ENCODE assay signal across 15 cellular contexts in genomic region chr6:14453712-14454466, GRCh38.
A peak's percentile ranks its signal among the peaks of the same experiment; 100 is the strongest.
DNase-seq lines count a peak whose midpoint lies in the region; FAIRE-seq and TF ChIP-seq lines count a peak whose summit lies in the region.
"Had no signal": no experiment of that assay in that cellular context is flagged by ENCODE, and none has a peak within 500 bp of the region (broad histone marks: within the 10 kb centered on the region; RNA-seq: fewer than 3 reads in every experiment).

No MANE protein-coding gene starts in this region.

- no peak overlapping the region for H3K4me3 ChIP-seq in small intestine (ENCODE audit: low read depth in 1 of 2, low read length in 2 of 2)
- H3K4me3 ChIP-seq in vagina, result no peak overlapping the region
- H3K4me3 ChIP-seq: GM12878, tibial nerve had no signal

- H3K27me3 ChIP-seq in small intestine (ENCODE audit: control insufficient read depth in 2 of 2, insufficient read depth in 2 of 2, low read length in 2 of 2) (no peaks in the 10 kb centered on the region), vagina (no peaks in the 10 kb centered on the region)
- H3K27me3 ChIP-seq: tibial nerve had no signal

- intact Hi-C loops in vagina (cut with DNase I), result no loop called here

- peak overlapping the region; percentile 100 for H3K27ac ChIP-seq in KOPT-K1 (ENCODE audit: low read depth, low read length, poor library complexity, severe bottlenecking)
- H3K27ac ChIP-seq in small intestine (ENCODE audit: low read depth in 1 of 2, low read length in 1 of 2), result no peak overlapping the region
- H3K27ac ChIP-seq in vagina, result no peak overlapping the region
- H3K27ac ChIP-seq: tibial nerve had no signal

- H3K4me1 Mint-ChIP-seq in activated CD4-positive, alpha-beta T cell treated with anti-CD3 and anti-CD28 coated beads, Interleukin-2, amount 10 ng/mL, durations not matched to agents 7 days and 5 days, result peaks cover 72% of the 10 kb centered on the region
- H3K4me1 Mint-ChIP-seq in HFFc6 (ENCODE audit: low read depth), result peaks cover 28% of the 10 kb centered on the region

- DNase-seq in activated CD4-positive, alpha-beta T cell treated with anti-CD3 and anti-CD28 coated beads, Interleukin-2, amount 10 ng/mL, durations not matched to agents 7 days and 5 days, result no peak
- DNase-seq in activated CD4-positive, alpha-beta T cell treated with anti-CD3 and anti-CD28 coated beads for 4 hours, result no peak
- peak; percentile 32 to 41 for DNase-seq in activated T-cell treated with anti-CD3 and anti-CD28 coated beads, Interleukin-2, amount 50 U/mL, for 48 hours
- DNase-seq in small intestine (peak; percentile 42), NCI-H128 (lab: John Stamatoyannopoulos, UW; ENCODE audit: unreplicated experiment) (no peak), vagina (ENCODE audit: extremely low spot score in 2 of 2) (no peak), HFFc6 (no peak)
- DNase-seq: NCI-H1417 treated with DMSO at 0.1 percent for 48 hours; NK-92 treated with Interleukin-12 subunit alpha and Interleukin-12 subunit beta, amount 100 ng/mL, for 24 hours; posterior cingulate gyrus; SHP77 treated with DMSO at 0.1 percent for 48 hours had no signal

- H3K36me3 ChIP-seq in KOPT-K1 (ENCODE audit: insufficient read depth, low read length) (no peaks in the 10 kb centered on the region), small intestine (ENCODE audit: control insufficient read depth in 2 of 2, insufficient read depth in 2 of 2, low read length in 2 of 2) (no peaks in the 10 kb centered on the region), vagina (no peaks in the 10 kb centered on the region)
- H3K36me3 ChIP-seq: tibial nerve had no signal

- POLR2A ChIA-PET in activated CD4-positive, alpha-beta T cell treated with anti-CD3 and anti-CD28 coated beads, Interleukin-2, amount 10 ng/mL, durations not matched to agents 7 days and 5 days (lab: Charles Lee), result interaction anchor here (0.7 kb wide), 1 partner anchor 245 kb away, joined by 3 read pairs; no protein-coding TSS in a partner anchor

- no peak for FAIRE-seq in small intestine (lab: Jason Lieb, UNC)
- FAIRE-seq: GM12878, islet of Langerhans had no signal

- TF ChIP-seq CTCF in vagina (IDR thresholded peaks at IDR 0.05) (no peak), HFFc6 (IDR thresholded peaks at IDR 0.05) (no peak)

- peaks cover 3% of the 10 kb centered on the region for H3K9me3 Mint-ChIP-seq in activated CD4-positive, alpha-beta T cell treated with anti-CD3 and anti-CD28 coated beads, Interleukin-2, amount 10 ng/mL, durations not matched to agents 7 days and 5 days
- no peaks in the 10 kb centered on the region for H3K9me3 Mint-ChIP-seq in HFFc6

- H3K4me1 ChIP-seq in small intestine (ENCODE audit: control insufficient read depth in 2 of 2, insufficient read depth in 1 of 2, low read depth in 1 of 2, low read length in 1 of 2) (peaks cover 0 to 7% of the 10 kb centered on the region in 2 donors), vagina (no peaks in the 10 kb centered on the region)

- no peaks in the 10 kb centered on the region for H3K9me3 ChIP-seq in KOPT-K1 (ENCODE audit: insufficient read depth, low read length, poor library complexity, severe bottlenecking)
- H3K9me3 ChIP-seq in small intestine (ENCODE audit: control insufficient read depth, low read depth), result no peaks in the 10 kb centered on the region
- no peaks in the 10 kb centered on the region for H3K9me3 ChIP-seq in vagina
- H3K9me3 ChIP-seq: tibial nerve had no signal

- H3K36me3 Mint-ChIP-seq in activated CD4-positive, alpha-beta T cell treated with anti-CD3 and anti-CD28 coated beads, Interleukin-2, amount 10 ng/mL, durations not matched to agents 7 days and 5 days (ENCODE audit: low read depth), result peaks cover 6% of the 10 kb centered on the region
- H3K36me3 Mint-ChIP-seq in HFFc6 (ENCODE audit: low read depth), result no peaks in the 10 kb centered on the region

- H3K27ac Mint-ChIP-seq in activated CD4-positive, alpha-beta T cell treated with anti-CD3 and anti-CD28 coated beads, Interleukin-2, amount 10 ng/mL, durations not matched to agents 7 days and 5 days, result peak overlapping the region; percentile 79
- H3K27ac Mint-ChIP-seq in HFFc6, result no peak overlapping the region

- no peak for TF ChIP-seq POLR2A in vagina (IDR thresholded peaks at IDR 0.05)

- CTCF ChIA-PET in activated CD4-positive, alpha-beta T cell treated with anti-CD3 and anti-CD28 coated beads, Interleukin-2, amount 10 ng/mL, durations not matched to agents 7 days and 5 days (lab: Charles Lee), result interaction anchor here (0.6 to 1.0 kb wide), 3 partner anchors 18 to 257 kb away, joined by 3 to 4 read pairs (median 3); no protein-coding TSS in a partner anchor

- WGBS in small intestine, 3 donors, result 68 to 75% (median 69%) methylated on average over 6 of the region's 6 CpGs

- H3K4me3 Mint-ChIP-seq in activated CD4-positive, alpha-beta T cell treated with anti-CD3 and anti-CD28 coated beads, Interleukin-2, amount 10 ng/mL, durations not matched to agents 7 days and 5 days, result peak overlapping the region; percentile 18
- H3K4me3 Mint-ChIP-seq in HFFc6, result no peak overlapping the region

- H3K27me3 Mint-ChIP-seq in activated CD4-positive, alpha-beta T cell treated with anti-CD3 and anti-CD28 coated beads, Interleukin-2, amount 10 ng/mL, durations not matched to agents 7 days and 5 days, result no peaks in the 10 kb centered on the region
- H3K27me3 Mint-ChIP-seq in HFFc6 (ENCODE audit: insufficient read depth), result peaks cover 7% of the 10 kb centered on the region; the same call in 1 of the 2 replicates

Comparison
In these comparisons a context has a peak if more than half of its experiments do, and no peak if none do; other contexts are left out.
1. DNase-seq: peak in activated T-cell treated with anti-CD3 and anti-CD28 coated beads, Interleukin-2, amount 50 U/mL, for 48 hours (2 of 2) and small intestine (single experiment); none in activated CD4-positive, alpha-beta T cell treated with anti-CD3 and anti-CD28 coated beads, Interleukin-2, amount 10 ng/mL, durations not matched to agents 7 days and 5 days (single experiment), activated CD4-positive, alpha-beta T cell treated with anti-CD3 and anti-CD28 coated beads for 4 hours (0 of 2), NCI-H128 (single experiment), vagina (0 of 2) and HFFc6 (single experiment).